9 cellular contexts compared by ENCODE assay signal in the genomic region with DNA sequence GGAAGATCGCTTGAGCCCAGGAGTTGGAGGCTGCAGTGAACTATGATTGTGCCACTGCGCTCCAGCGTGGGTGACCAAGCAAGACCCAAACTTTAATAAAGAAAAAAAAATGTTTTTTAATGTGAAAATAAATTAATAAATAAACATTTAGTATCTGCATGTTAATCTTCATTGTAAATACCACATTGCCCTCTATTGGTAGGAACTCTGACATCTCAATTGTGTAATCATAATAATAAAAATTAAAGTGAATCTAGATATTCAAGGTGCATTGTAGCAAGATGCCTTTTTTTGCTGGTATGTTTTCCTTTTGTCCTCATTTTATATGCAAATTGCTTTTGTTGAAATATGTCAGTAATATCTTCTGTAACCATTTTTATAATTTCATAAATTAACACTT.
A peak's percentile ranks its signal among the peaks of the same experiment; 100 is the strongest.
DNase-seq lines count a peak whose midpoint lies in the region; ATAC-seq and TF ChIP-seq lines count a peak whose summit lies in the region.
"Had no signal": no experiment of that assay in that cellular context is flagged by ENCODE, and none has a peak within 500 bp of the region (broad histone marks: within the 10 kb centered on the region; RNA-seq: fewer than 3 reads in every experiment).

No MANE protein-coding gene starts in this region.

- intact Hi-C loops in dorsolateral prefrontal cortex (cut with DNase I) (loop anchor here (2.0 to 5.0 kb wide), 2 partner anchors 272 to 463 kb away; a partner anchor contains a TSS), prostate gland (cut with DNase I) (loop anchor here (2.0 kb wide), 2 partner anchors 275 to 457 kb away; no protein-coding TSS in a partner anchor)

- no peak for TF ChIP-seq POLR2A in prostate gland (IDR thresholded peaks at IDR 0.05)

- peak; percentile 16 for TF ChIP-seq CTCF in GM10248 (IDR thresholded peaks at IDR 0.05; ENCODE audit: control extremely low read depth, extremely low read depth, low read depth, missing control alignments)
- peak; percentile 25 to 77 (median 62) for TF ChIP-seq CTCF in dorsolateral prefrontal cortex (IDR thresholded peaks at IDR 0.05 in 54 of 56, conservative IDR thresholded peaks at IDR 0.05 in 2 of 56; ENCODE audit: low read depth in 1 of 56, partially characterized antibody in 56 of 56)
- peak; percentile 33 to 70 (median 54) for TF ChIP-seq CTCF in prostate gland (IDR thresholded peaks at IDR 0.05)

- H3K27me3 ChIP-seq in dorsolateral prefrontal cortex: no peaks in the 10 kb centered on the region
- H3K27me3 ChIP-seq in prostate gland (replicated peaks; ENCODE audit: insufficient read depth): no peaks in the 10 kb centered on the region

- no peaks in the 10 kb centered on the region for H3K9me3 ChIP-seq in prostate gland

- ATAC-seq in GM19463 (IDR thresholded peaks at IDR 0.05; ENCODE audit: unreplicated experiment): no peak
- ATAC-seq in HG02588 (IDR thresholded peaks at IDR 0.05; ENCODE audit: unreplicated experiment): no peak
- no peak for ATAC-seq in GM18519 (IDR thresholded peaks at IDR 0.05; ENCODE audit: low FRiP score, unreplicated experiment)

- WGBS in prostate gland: 74% methylated on average over 3 of the region's 3 CpGs

- DNase-seq in GM10248 (ENCODE audit: extremely low spot score): no peak
- peak; percentile 11 for DNase-seq in NCI-H2227 treated with DMSO at 0.1 percent for 48 hours (lab: John Stamatoyannopoulos, UW)
- DNase-seq in dorsolateral prefrontal cortex: no peak
- DNase-seq in prostate gland (ENCODE audit: low spot score): no peak
- no peak for DNase-seq in GDM1 (lab: John Stamatoyannopoulos, UW)

- no peak overlapping the region for H3K27ac ChIP-seq in dorsolateral prefrontal cortex
- H3K27ac ChIP-seq in prostate gland: no peak overlapping the region
- H3K27ac ChIP-seq: KMS-11 had no signal

- POLR2A ChIA-PET in GM10248 (lab: Yijun Ruan, JAX): no interaction called here

- CTCF ChIA-PET in GM10248 (lab: Yijun Ruan, JAX): interaction anchor here (0.7 to 2.7 kb wide), 3 partner anchors 11 to 161 kb away, joined by 3 to 11 read pairs (median 4); no protein-coding TSS in a partner anchor

- no peaks in the 10 kb centered on the region for H3K36me3 ChIP-seq in prostate gland

- H3K4me3 ChIP-seq in dorsolateral prefrontal cortex (no peak overlapping the region), prostate gland (no peak overlapping the region)

- H3K4me1 ChIP-seq in prostate gland (replicated peaks): no peaks in the 10 kb centered on the region
